8 cellular contexts compared by ENCODE assay signal in the genomic region with DNA sequence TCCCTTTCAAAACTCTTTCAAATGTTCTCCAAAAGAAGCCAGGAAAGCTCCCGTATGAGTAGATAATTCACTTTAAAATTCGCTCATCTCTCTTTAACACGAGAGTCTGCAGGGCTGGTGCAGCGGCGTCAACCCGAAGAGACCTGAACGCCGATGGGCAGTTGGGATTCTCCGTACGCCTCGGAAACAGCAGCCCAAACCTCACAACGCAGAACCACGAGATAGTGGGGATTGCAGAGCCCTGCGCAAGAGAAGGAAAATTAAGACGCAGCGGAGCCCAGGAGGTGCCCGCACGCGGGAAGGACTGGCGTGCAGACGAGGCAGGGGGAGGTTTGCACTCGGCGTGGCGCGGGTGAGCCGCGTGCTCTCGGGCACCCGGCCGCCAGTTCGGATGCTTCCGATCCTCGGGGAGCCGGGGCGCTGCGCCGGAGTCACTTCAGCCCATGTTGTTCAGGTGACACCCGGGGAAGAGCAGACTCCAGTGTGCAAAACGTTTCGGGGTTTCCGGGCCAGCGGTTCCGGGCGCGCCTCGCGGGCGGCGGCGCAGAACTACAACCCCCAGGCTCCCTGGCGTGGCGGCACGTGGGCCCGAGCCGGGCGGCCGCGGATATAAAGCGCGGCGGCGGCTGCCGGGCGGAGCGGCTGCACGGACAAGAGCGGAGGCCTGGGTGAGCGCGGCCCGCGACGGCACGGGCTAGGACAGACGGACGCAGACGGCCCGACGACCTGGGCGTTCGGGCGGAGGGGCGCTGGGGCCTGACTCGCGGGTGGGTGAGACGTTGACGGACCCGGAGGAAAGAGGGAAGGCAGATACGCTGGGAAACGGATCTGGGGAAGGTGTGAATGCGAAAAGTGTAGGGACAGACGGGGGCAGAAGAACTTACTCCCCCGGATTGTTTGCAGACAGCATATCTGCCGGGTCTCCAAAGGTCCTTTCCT. TPM values are rescaled to one million over a fixed set of nuclear protein-coding genes. Genes with fewer than 3 reads are reported as not detected.
DNase-seq lines count a peak whose midpoint lies in the region; ATAC-seq and TF ChIP-seq lines count a peak whose summit lies in the region.

A gene with protein sequence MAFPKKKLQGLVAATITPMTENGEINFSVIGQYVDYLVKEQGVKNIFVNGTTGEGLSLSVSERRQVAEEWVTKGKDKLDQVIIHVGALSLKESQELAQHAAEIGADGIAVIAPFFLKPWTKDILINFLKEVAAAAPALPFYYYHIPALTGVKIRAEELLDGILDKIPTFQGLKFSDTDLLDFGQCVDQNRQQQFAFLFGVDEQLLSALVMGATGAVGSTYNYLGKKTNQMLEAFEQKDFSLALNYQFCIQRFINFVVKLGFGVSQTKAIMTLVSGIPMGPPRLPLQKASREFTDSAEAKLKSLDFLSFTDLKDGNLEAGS (plus strand): TSS at position 636 of the 939 bp plus-strand sequence. CDS start 4,599 bp downstream, outside the sequence.

- ATAC-seq in GM21526 (IDR thresholded peaks at IDR 0.05; ENCODE audit: low FRiP score, unreplicated experiment) (peak; percentile 91), Panc1 (peak; percentile 97), natural killer cell (peak; percentile 96)
- peak; percentile 95 for ATAC-seq in stimulated activated naive CD8-positive, alpha-beta T cell treated with anti-CD3 and anti-CD28 coated beads, Interleukin-15, Interleukin-2, amounts not matched to agents 100 U/mL and 50 U/mL, for 24 hours

- H3K4me1 ChIP-seq in Panc1 (ENCODE audit: control insufficient read depth, insufficient read depth, low read length): 0 out of 2 replicates have a peak, but pooled peaks cover 3% of the 10 kb centered on the region

- H3K4me3 ChIP-seq in Panc1 (ENCODE audit: low read depth in 2 of 2, low read length in 2 of 2) (peak within 1 kb of the TSS; percentile 50 to 62), fibroblast of mammary gland (ENCODE audit: control insufficient read depth, low read depth, low read length) (peak within 1 kb of the TSS; percentile 62)

- no peak within 1 kb of the TSS for H3K27ac ChIP-seq in Panc1 (ENCODE audit: low read length)

- H3K4me1 Mint-ChIP-seq in natural killer cell: peaks cover 12 to 13% of the 10 kb centered on the region in 2 donors

- no peaks in the 10 kb centered on the region for H3K9me3 Mint-ChIP-seq in natural killer cell

- peak within 1 kb of the TSS; percentile 72 to 79 for H3K27ac Mint-ChIP-seq in natural killer cell

- H3K27me3 Mint-ChIP-seq in natural killer cell (ENCODE audit: low read depth in 2 of 2): peaks cover 7 to 30% of the 10 kb centered on the region in 2 donors

- CTCF ChIA-PET in Panc1 (lab: Charles Lee): no interaction called here

- peak within 1 kb of the TSS; percentile 94 for H3K4me3 Mint-ChIP-seq in natural killer cell

- intact Hi-C loops in Panc1 (cut with micrococcal nuclease; ENCODE audit: unreplicated experiment) (loop anchor here (5.0 kb wide), 1 partner anchor 702 kb away; no protein-coding TSS in a partner anchor), natural killer cell (cut with micrococcal nuclease) (loop anchor here (2.0 kb wide), 1 partner anchor 49 kb away; a partner anchor contains a TSS)

- BruUV-seq in Panc1 (replicated peaks; lab: Mats Ljungman, UMichigan): no TSS peak

- in situ Hi-C loops in Panc1 (cut with HindIII; ENCODE audit: low pct_unique_long_range_greater_than_20kb, low sequenced_read_pairs): no loop called here

- H3K36me3 Mint-ChIP-seq in natural killer cell: no peaks in the 10 kb centered on the region

- H3K27me3 ChIP-seq in Panc1 (ENCODE audit: control insufficient read depth, insufficient read depth, low read length): peaks cover 33% of the 10 kb centered on the region

- H3K36me3 ChIP-seq in Panc1 (ENCODE audit: control insufficient read depth, insufficient read depth, low read length): no peaks in the 10 kb centered on the region

- DNase-seq in DMS114 treated with DMSO at 0.1 percent for 48 hours (lab: John Stamatoyannopoulos, UW; ENCODE audit: unreplicated experiment) (peak; percentile 32), HuH-7.5 (ENCODE audit: low spot score) (peak; percentile 54), Panc1 (ENCODE audit: low read depth, low spot score) (no peak), activated T-helper 1 cell treated with Interleukin-2 at 50 U/mL for 16 hours (ENCODE audit: low read depth) (peak; percentile 81), fibroblast of mammary gland (ENCODE audit: low read depth) (peak; percentile 62), natural killer cell (peak; percentile 74)
- DNase-seq in stimulated activated naive CD8-positive, alpha-beta T cell treated with anti-CD3 and anti-CD28 coated beads, Interleukin-15, Interleukin-2, amounts not matched to agents 100 U/mL and 50 U/mL, for 24 hours: peak; percentile 84

- H3K9me3 ChIP-seq in Panc1 (ENCODE audit: control insufficient read depth, insufficient read depth, low read depth, low read length): no peaks in the 10 kb centered on the region

- POLR2A ChIA-PET in Panc1 (lab: Charles Lee): no interaction called here

- TF ChIP-seq CTCF in Panc1 (IDR thresholded peaks at IDR 0.05) (no peak), fibroblast of mammary gland (conservative IDR thresholded peaks at IDR 0.05; ENCODE audit: control insufficient read depth, insufficient read depth, low read depth, low read length) (no peak), natural killer cell (IDR thresholded peaks at IDR 0.05) (no peak)

RNA-seq across cellular contexts. Expression of the gene that starts here (rescaled TPM):
- total RNA-seq in Panc1 (2021; ENCODE audit: unreplicated experiment): 0.90 TPM
- 0.99 TPM for polyA plus RNA-seq in Panc1 (2012; ENCODE audit: insufficient read length)
- 10 to 100 TPM in 1 of 3 donors, 1 to 10 TPM in 2; 5.2 to 10.6 (median 6.8) TPM for total RNA-seq in natural killer cell

Comparison
In these comparisons a context has a peak if more than half of its experiments do, and no peak if none do; other contexts are left out.
1. Peak in ATAC-seq and H3K4me3 ChIP-seq in Panc1; RNA of the gene not detected or under 1 TPM.